8 cellular contexts compared by ENCODE assay signal in genomic region chr3:161221881-161222600, GRCh38. TPM values are rescaled to one million over a fixed set of nuclear protein-coding genes. Genes with fewer than 3 reads are reported as not detected.
DNase-seq lines count a peak whose midpoint lies in the region; ATAC-seq, FAIRE-seq and TF ChIP-seq lines count a peak whose summit lies in the region.

No MANE protein-coding gene starts in this region.

- peak overlapping the region; percentile 78 to 95 (median 92) for H3K4me3 ChIP-seq in pancreas

- FAIRE-seq in pancreas (lab: Jason Lieb, UNC) = no peak

- ATAC-seq in pancreas = peak in 3 of 4 donors; percentile 43 to 50 (median 48)

- DNase-seq in NCI-H82 (lab: John Stamatoyannopoulos, UW) (peak; percentile 47), NCI-H82 treated with DMSO at 0.1 percent for 48 hours (lab: John Stamatoyannopoulos, UW; ENCODE audit: unreplicated experiment) (no peak), LHCN-M2 (ENCODE audit: low read depth) (peak; percentile 31), glomerular visceral epithelial cell (ENCODE audit: extremely low spot score) (peak; percentile 33), pancreas (peak in 1 of 6 donors; percentile 59), NCI-H128 (lab: John Stamatoyannopoulos, UW; ENCODE audit: unreplicated experiment) (no peak)
- peak; percentile 11 to 23 for DNase-seq in activated CD4-positive, alpha-beta T cell treated with anti-CD3 and anti-CD28 coated beads, Interleukin-2, amount 50 U/mL, for 48 hours
- no peak for DNase-seq in activated CD8-positive, alpha-beta memory T cell treated with anti-CD3 and anti-CD28 coated beads, Interleukin-2, amount 50 U/mL, for 48 hours

- TF ChIP-seq CTCF in pancreas (IDR thresholded peaks at IDR 0.05) = no peak

- H3K36me3 ChIP-seq in pancreas = no peaks in the 10 kb centered on the region

- intact Hi-C loops in pancreas (cut with DNase I) = no loop called here

- peaks cover 5 to 38% (median 29%) of the 10 kb centered on the region in 3 donors for H3K4me1 ChIP-seq in pancreas

- H3K27me3 ChIP-seq in pancreas = no peaks in the 10 kb centered on the region

- H3K9me3 ChIP-seq in pancreas = no peaks in the 10 kb centered on the region

- peak overlapping the region in 2 of 4 donors; percentile 91 to 94 for H3K27ac ChIP-seq in pancreas

- WGBS in pancreas, 2 donors = 3 to 5% methylated on average over 17 of the region's 17 CpGs

RNA-seq across cellular contexts. Expression of gene NMD3, which starts 0.9 kb away (rescaled TPM):
- 43.2 and 53.2 TPM in 2 replicates for total RNA-seq in LHCN-M2 (2014; rRNA removed)
- 20.0 TPM for polyA plus RNA-seq in LHCN-M2 (2012)
- total RNA-seq in pancreas = 10 to 100 TPM; 37.3 to 54.5 (median 45.6) TPM
- 10 to 100 TPM; 15.7 to 19.2 TPM for polyA plus RNA-seq in pancreas

Comparison
In these comparisons a context has a peak if more than half of its experiments do, and no peak if none do; other contexts are left out.
1. DNase-seq: peak in NCI-H82 (single experiment), LHCN-M2 (single experiment), activated CD4-positive, alpha-beta T cell treated with anti-CD3 and anti-CD28 coated beads, Interleukin-2, amount 50 U/mL, for 48 hours (2 of 2) and glomerular visceral epithelial cell (single experiment); none in NCI-H82 treated with DMSO at 0.1 percent for 48 hours (single experiment), activated CD8-positive, alpha-beta memory T cell treated with anti-CD3 and anti-CD28 coated beads, Interleukin-2, amount 50 U/mL, for 48 hours (single experiment) and NCI-H128 (single experiment).